15 cellular contexts compared by ENCODE assay signal in the genomic region with DNA sequence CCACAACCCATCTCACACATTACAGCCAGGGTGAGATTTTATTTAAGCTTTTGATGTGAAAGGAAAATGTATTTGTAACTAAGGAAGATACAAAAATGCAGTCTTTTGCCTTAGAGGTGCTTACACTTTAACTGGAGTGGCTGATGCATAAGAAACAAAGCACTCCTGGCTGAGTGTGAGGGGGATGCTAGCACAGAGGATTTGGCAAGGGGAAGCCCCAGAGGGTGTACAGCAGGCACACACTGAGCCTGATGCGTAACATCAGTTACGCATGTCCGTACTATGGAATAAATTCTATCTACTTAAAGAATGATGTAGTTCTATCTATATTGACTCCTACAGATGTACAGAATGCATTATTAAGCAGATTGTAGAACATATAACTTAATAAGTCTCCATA. TPM values are rescaled to one million over a fixed set of nuclear protein-coding genes. Genes with fewer than 3 reads are reported as not detected.
DNase-seq lines count a peak whose midpoint lies in the region; ATAC-seq and TF ChIP-seq lines count a peak whose summit lies in the region.
"Had no signal": no experiment of that assay in that cellular context is flagged by ENCODE, and none has a peak within 500 bp of the region (broad histone marks: within the 10 kb centered on the region; RNA-seq: fewer than 3 reads in every experiment).

No MANE protein-coding gene starts in this region.

- no peaks in the 10 kb centered on the region for H3K79me2 ChIP-seq in H9 (ENCODE audit: insufficient read depth, low read length)

- no peak overlapping the region for H3K18ac ChIP-seq in H9 (ENCODE audit: insufficient read length, low read depth, low read length)

- H3K9me3 ChIP-seq in right cardiac atrium (ENCODE audit: control insufficient read depth, low read length): no peaks in the 10 kb centered on the region
- no peaks in the 10 kb centered on the region for H3K9me3 ChIP-seq in H9 (ENCODE audit: control insufficient read depth, low read depth, low read length)

- no peak overlapping the region for H4K91ac ChIP-seq in H9 (ENCODE audit: insufficient read length, low read depth, low read length)

- H3K36me3 Mint-ChIP-seq in activated naive CD8-positive, alpha-beta T cell treated with anti-CD3 and anti-CD28 coated beads, Interleukin-2, amount 50 U/mL, for 24 hours (ENCODE audit: low read depth): peaks cover 24% of the 10 kb centered on the region
- H3K36me3 Mint-ChIP-seq in natural killer cell (peaks cover 54% of the 10 kb centered on the region), H9 (ENCODE audit: insufficient read depth in 1 of 3, low read depth in 3 of 3) (no peaks in the 10 kb centered on the region)
- H3K36me3 Mint-ChIP-seq: IgD-negative memory B cell had no signal

- H2AFZ ChIP-seq in H9 (ENCODE audit: low read length): no peak overlapping the region

- H3K23me2 ChIP-seq in H9 (ENCODE audit: insufficient read length, low read depth, low read length, poor library complexity, severe bottlenecking): no peaks in the 10 kb centered on the region

- peaks cover 3% of the 10 kb centered on the region for H3K9me3 Mint-ChIP-seq in activated naive CD8-positive, alpha-beta T cell treated with anti-CD3 and anti-CD28 coated beads, Interleukin-2, amount 50 U/mL, for 24 hours
- H3K9me3 Mint-ChIP-seq in natural killer cell: peaks cover 1% of the 10 kb centered on the region in 2 donors
- peaks cover 1% of the 10 kb centered on the region in 2 experiments; a peak in 3 of 5 replicates for H3K9me3 Mint-ChIP-seq in H9

- CTCF ChIA-PET in HEK293T (lab: Yijun Ruan, JAX): interaction anchor here (0.6 to 0.9 kb wide), 2 partner anchors 48 to 798 kb away, joined by 3 read pairs; no protein-coding TSS in a partner anchor

- no peak overlapping the region for H4K5ac ChIP-seq in H9 (ENCODE audit: insufficient read length, low read depth, low read length)

- no peak overlapping the region for H2BK20ac ChIP-seq in H9 (ENCODE audit: low read depth, low read length, poor library complexity, severe bottlenecking)

- H3K14ac ChIP-seq in H9 (ENCODE audit: insufficient read depth, low read length): no peak overlapping the region

- peak overlapping the region; percentile 71 for H3K27ac Mint-ChIP-seq in activated naive CD8-positive, alpha-beta T cell treated with anti-CD3 and anti-CD28 coated beads, Interleukin-2, amount 50 U/mL, for 24 hours
- H3K27ac Mint-ChIP-seq in natural killer cell (peak overlapping the region; percentile 34 to 69), H9 (no peak overlapping the region)
- H3K27ac Mint-ChIP-seq: IgD-negative memory B cell had no signal

- H3K27ac ChIP-seq in right cardiac atrium (ENCODE audit: low read length) (peak overlapping the region; percentile 45), H9 (ENCODE audit: insufficient read length, low read depth, low read length) (no peak overlapping the region)
- H3K27ac ChIP-seq: ascending aorta had no signal

- no peaks in the 10 kb centered on the region for H3K27me3 Mint-ChIP-seq in activated naive CD8-positive, alpha-beta T cell treated with anti-CD3 and anti-CD28 coated beads, Interleukin-2, amount 50 U/mL, for 24 hours
- no peaks in the 10 kb centered on the region for H3K27me3 Mint-ChIP-seq in natural killer cell (ENCODE audit: low read depth in 2 of 2)
- peaks cover 77% of the 10 kb centered on the region for H3K27me3 Mint-ChIP-seq in H9 (ENCODE audit: low read depth)

- H3K9ac ChIP-seq in H9 (ENCODE audit: extremely low read depth, insufficient read length, low read length): no peak overlapping the region

- TF ChIP-seq CTCF in natural killer cell (IDR thresholded peaks at IDR 0.05) (no peak), H9 (conservative IDR thresholded peaks at IDR 0.05) (no peak)

- no peak overlapping the region for H4K8ac ChIP-seq in H9 (replicated peaks; ENCODE audit: insufficient read length, low read depth, low read length)

- no peak overlapping the region for H3K4ac ChIP-seq in H9 (ENCODE audit: low read depth, low read length)

- peaks cover 61% of the 10 kb centered on the region for H3K4me1 Mint-ChIP-seq in activated naive CD8-positive, alpha-beta T cell treated with anti-CD3 and anti-CD28 coated beads, Interleukin-2, amount 50 U/mL, for 24 hours
- peaks cover 68 to 72% of the 10 kb centered on the region in 2 donors for H3K4me1 Mint-ChIP-seq in natural killer cell
- H3K4me1 Mint-ChIP-seq in H9: no peaks in the 10 kb centered on the region; a peak in 1 of 4 replicates

- H3K4me2 ChIP-seq in H9 (ENCODE audit: insufficient read depth, insufficient read length, low read length): no peak overlapping the region

- no peak overlapping the region for H2BK12ac ChIP-seq in H9 (ENCODE audit: insufficient read length, low read depth, low read length)

- WGBS in right cardiac atrium: 73% methylated on average over 3 of the region's 3 CpGs
- WGBS in H9 (ENCODE audit: extremely low coverage, insufficient read length, low lambda C conversion rate): no CpG with 5 or more reads among the region's 3 CpGs

- no peaks in the 10 kb centered on the region for H3K27me3 ChIP-seq in right cardiac atrium (ENCODE audit: control insufficient read depth, insufficient read depth)
- no peaks in the 10 kb centered on the region for H3K27me3 ChIP-seq in H9 (ENCODE audit: insufficient read depth, low read length)
- H3K27me3 ChIP-seq: ascending aorta had no signal

- no peaks in the 10 kb centered on the region for H3K4me1 ChIP-seq in right cardiac atrium (ENCODE audit: control insufficient read depth, insufficient read depth, low read length)
- H3K4me1 ChIP-seq in H9 (ENCODE audit: insufficient read depth, low read length): no peaks in the 10 kb centered on the region
- H3K4me1 ChIP-seq: ascending aorta had no signal

- ATAC-seq in right cardiac atrium (no peak), left cardiac atrium (no peak), natural killer cell (no peak), HG02938 (IDR thresholded peaks at IDR 0.05; ENCODE audit: unreplicated experiment) (no peak)
- ATAC-seq in activated naive CD8-positive, alpha-beta T cell treated with anti-CD3 and anti-CD28 coated beads, Interleukin-2, amount 50 U/mL, for 24 hours: peak; percentile 89

- no peaks in the 10 kb centered on the region for H3K79me1 ChIP-seq in H9 (ENCODE audit: insufficient read depth, low read depth, low read length, poor library complexity, severe bottlenecking)

- no peak overlapping the region for H3T11ph ChIP-seq in H9 (ENCODE audit: low read length)

- POLR2A ChIA-PET in HEK293T (lab: Yijun Ruan, JAX): no interaction called here

- no peak for DNase-seq in right cardiac atrium
- DNase-seq in left cardiac atrium: no peak
- DNase-seq in activated naive CD8-positive, alpha-beta T cell treated with anti-CD3 and anti-CD28 coated beads, Interleukin-2, amount 50 U/mL, for 24 hours: no peak
- DNase-seq in natural killer cell: no peak
- DNase-seq in HEK293T (ENCODE audit: extremely low spot score): no peak
- no peak for DNase-seq in H9
- DNase-seq: hippocampal formation, NCI-H187 treated with DMSO at 0.1 percent for 48 hours had no signal

- H4K20me1 ChIP-seq in H9 (ENCODE audit: control insufficient read depth, insufficient read depth, insufficient read length): no peaks in the 10 kb centered on the region

- H2BK120ac ChIP-seq in H9 (ENCODE audit: low read depth, low read length, poor library complexity, severe bottlenecking): no peak overlapping the region

- H2BK15ac ChIP-seq in H9 (ENCODE audit: low read depth, low read length): no peak overlapping the region

- no peak overlapping the region for H2BK5ac ChIP-seq in H9 (ENCODE audit: insufficient read length, low read length)

- no peak overlapping the region for H3K23ac ChIP-seq in H9 (ENCODE audit: insufficient read length, low read depth, low read length)

- H2AK5ac ChIP-seq in H9 (ENCODE audit: insufficient read length, low read length): no peak overlapping the region

- H3K4me3 ChIP-seq in right cardiac atrium (ENCODE audit: low read length): peak overlapping the region; percentile 71
- H3K4me3 ChIP-seq: ascending aorta had no signal

- H3K4me3 Mint-ChIP-seq in activated naive CD8-positive, alpha-beta T cell treated with anti-CD3 and anti-CD28 coated beads, Interleukin-2, amount 50 U/mL, for 24 hours: peak overlapping the region; percentile 44
- H3K4me3 Mint-ChIP-seq in natural killer cell (no peak overlapping the region), H9 (no peak overlapping the region)
- H3K4me3 Mint-ChIP-seq: IgD-negative memory B cell had no signal

- intact Hi-C loops in right cardiac atrium (cut with DNase I) (no loop called here), left cardiac atrium (cut with DNase I) (no loop called here), natural killer cell (cut with micrococcal nuclease) (no loop called here)

- H3K56ac ChIP-seq in H9 (ENCODE audit: insufficient read length, low read depth, low read length): no peak overlapping the region

TF ChIP-seq in HEK293T, 16 proteins besides CTCF, POLR2A, EP300 and RAD21 (continues in another document):
- TF ChIP-seq HDGF (IDR thresholded peaks at IDR 0.05; ENCODE audit: borderline replicate concordance) (no peak), SUZ12 (IDR thresholded peaks at IDR 0.05) (no peak), NFRKB (IDR thresholded peaks at IDR 0.05) (no peak), BHLHE40 (IDR thresholded peaks at IDR 0.05; ENCODE audit: borderline replicate concordance) (no peak), ARNT (IDR thresholded peaks at IDR 0.05) (no peak), TARDBP (IDR thresholded peaks at IDR 0.05) (no peak), CTBP1 (IDR thresholded peaks at IDR 0.05; ENCODE audit: borderline replicate concordance) (no peak), ZNF384 (IDR thresholded peaks at IDR 0.05) (no peak), LEF1 (IDR thresholded peaks at IDR 0.05; ENCODE audit: borderline replicate concordance) (no peak), SP1 (IDR thresholded peaks at IDR 0.05) (no peak), ELF4 (IDR thresholded peaks at IDR 0.05) (no peak), FOXA1 (IDR thresholded peaks at IDR 0.05) (no peak), FOXK2 (IDR thresholded peaks at IDR 0.05) (no peak)

RNA-seq across cellular contexts. Expression of a gene that starts 17.8 kb away (rescaled TPM):
- total RNA-seq in right cardiac atrium (10 to 100 TPM; 11.4 to 21.0 (median 12.4) TPM), left cardiac atrium (10 to 100 TPM; 16.6 to 19.7 TPM), natural killer cell (10 to 100 TPM in 1 of 3 donors, 1 to 10 TPM in 2; 6.7 to 17.7 (median 8.4) TPM), H9 (2021) (not detected in 2 replicates)
- 12.2 TPM for polyA plus RNA-seq in right cardiac atrium
- total RNA-seq: chondrocyte, H1 had no signal
- polyA plus RNA-seq: H1 had no signal

RNA-seq across cellular contexts. Expression of a gene that starts 46.4 kb away (rescaled TPM):
- total RNA-seq in right cardiac atrium: 10 to 100 TPM; 13.7 to 25.5 (median 14.0) TPM
- polyA plus RNA-seq in right cardiac atrium: 36.1 TPM
- total RNA-seq in left cardiac atrium: 10 to 100 TPM; 25.0 to 26.0 TPM
- 100 to 1,000 TPM in 1 of 3 donors, 10 to 100 TPM in 2; 66.3 to 100 (median 67.6) TPM for total RNA-seq in natural killer cell
- total RNA-seq in H9 (2021): not detected in 2 replicates
- total RNA-seq: chondrocyte, H1, RPMI7951 had no signal
- polyA plus RNA-seq: H1, keratinocyte had no signal

Comparison
In these comparisons a context has a peak if more than half of its experiments do, and no peak if none do; other contexts are left out.
1. H3K27ac Mint-ChIP-seq: peak in activated naive CD8-positive, alpha-beta T cell treated with anti-CD3 and anti-CD28 coated beads, Interleukin-2, amount 50 U/mL, for 24 hours (single experiment) and natural killer cell (2 of 2); none in H9 (0 of 3).
2. RNA of a gene that starts 46.4 kb away (total RNA-seq): 66.3 to 100 TPM in natural killer cell, 25.0 to 26.0 TPM in left cardiac atrium and 13.7 to 25.5 TPM in right cardiac atrium; not detected in H9; every median in the first group is over 10 times any median in the second.